In the genomic region with DNA sequence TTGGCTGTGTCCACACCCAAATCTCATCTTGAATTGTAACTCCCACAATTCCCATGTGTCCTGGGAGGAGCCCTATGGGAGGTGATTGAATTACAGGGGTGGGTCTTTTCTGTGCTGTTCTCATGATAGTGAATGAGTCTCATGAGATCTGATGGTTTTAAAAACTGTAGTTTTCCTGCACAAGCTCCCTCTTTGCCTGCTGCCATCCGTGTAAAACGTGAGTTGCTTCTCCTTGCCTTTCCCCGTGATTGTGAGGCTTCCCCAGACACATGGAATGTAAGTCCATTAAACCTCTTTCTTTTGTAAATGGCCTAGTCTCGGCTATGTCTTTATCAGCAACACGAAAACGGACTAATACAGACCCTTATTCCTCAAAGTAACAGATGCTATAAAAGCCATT, we compare ENCODE assay signal across 27 cellular contexts.
"Had no signal": no experiment of that assay in that cellular context is flagged by ENCODE, and none has a peak within 500 bp of the region (broad histone marks: within the 10 kb centered on the region; RNA-seq: fewer than 3 reads in every experiment).

No MANE protein-coding gene starts in this region.

- DNase-seq: activated CD4-positive, alpha-beta T cell treated with anti-CD3 and anti-CD28 coated beads for 1 hour; activated CD4-positive, alpha-beta T cell treated with anti-CD3 and anti-CD28 coated beads for 48 hours; activated CD4-positive, alpha-beta T cell treated with anti-CD3 and anti-CD28 coated beads, Interleukin-2, amount 50 U/mL, for 1 hour; activated CD4-positive, alpha-beta T cell treated with anti-CD3 and anti-CD28 coated beads, Interleukin-2, amount 50 U/mL, for 48 hours; activated CD8-positive, alpha-beta memory T cell treated with anti-CD3 and anti-CD28 coated beads for 24 hours; activated CD8-positive, alpha-beta T cell treated with anti-CD3 and anti-CD28 coated beads for 36 hours; activated effector memory CD4-positive, alpha-beta T cell treated with Interleukin-2 at 50 U/mL for 16 hours; activated gamma-delta T cell treated with Interleukin-2 at 50 U/mL for 16 hours; activated naive CD4-positive, alpha-beta T cell treated with anti-CD3 and anti-CD28 coated beads, Interleukin-2, amount 50 U/mL, for 16 hours; activated naive CD4-positive, alpha-beta T cell treated with Interleukin-2 at 50 U/mL for 16 hours; activated T-cell treated with anti-CD3 and anti-CD28 coated beads, Interleukin-2, amount 50 U/mL, for 4 hours; amniotic stem cell; aorta; body of pancreas; caudate nucleus; cerebellar nuclear complex; colonic mucosa; effector CD8-positive, alpha-beta T cell; esophagus squamous epithelium; foreskin melanocyte; heart right ventricle; T-helper 1 cell; T-helper 2 cell had no signal

- H3K27me3 Mint-ChIP-seq: activated CD8-positive, alpha-beta T cell treated with anti-CD3 and anti-CD28 coated beads for 36 hours; activated naive CD8-positive, alpha-beta T cell; activated T-helper 17 cell treated with anti-CD3 and anti-CD28 coated beads, Interleukin-2, amount 50 U/mL, for 72 hours had no signal

- H3K9me3 ChIP-seq: body of pancreas, colonic mucosa, esophagus squamous epithelium, gastroesophageal sphincter, heart right ventricle had no signal

- H3K4me3 ChIP-seq: body of pancreas, colonic mucosa, esophagus squamous epithelium, gastroesophageal sphincter, heart right ventricle had no signal

- H3K27ac ChIP-seq: body of pancreas, colonic mucosa, epithelial cell of prostate, esophagus squamous epithelium, gastroesophageal sphincter, heart right ventricle had no signal

- H3K36me3 ChIP-seq: colonic mucosa, esophagus squamous epithelium, gastroesophageal sphincter had no signal

- H3K27me3 ChIP-seq: body of pancreas, colonic mucosa, esophagus squamous epithelium had no signal

- H3K4me1 ChIP-seq: body of pancreas, colonic mucosa, esophagus squamous epithelium, gastroesophageal sphincter had no signal

- ATAC-seq: activated CD8-positive, alpha-beta T cell treated with anti-CD3 and anti-CD28 coated beads for 36 hours; activated T-cell treated with anti-CD3 and anti-CD28 coated beads, Interleukin-2, amount 50 U/mL, for 4 hours; activated T-helper 17 cell treated with anti-CD3 and anti-CD28 coated beads, Interleukin-2, amount 50 U/mL, for 72 hours; body of pancreas; gastroesophageal sphincter; heart right ventricle had no signal

- H3K27ac Mint-ChIP-seq: activated CD8-positive, alpha-beta T cell treated with anti-CD3 and anti-CD28 coated beads for 36 hours; activated T-helper 17 cell treated with anti-CD3 and anti-CD28 coated beads, Interleukin-2, amount 50 U/mL, for 72 hours had no signal

- H3K9me3 Mint-ChIP-seq: activated CD8-positive, alpha-beta T cell treated with anti-CD3 and anti-CD28 coated beads for 36 hours; activated T-cell treated with anti-CD3 and anti-CD28 coated beads, Interleukin-2, amount 50 U/mL, for 4 hours; activated T-helper 17 cell treated with anti-CD3 and anti-CD28 coated beads, Interleukin-2, amount 50 U/mL, for 72 hours had no signal

- H3K4me3 Mint-ChIP-seq: activated CD8-positive, alpha-beta T cell treated with anti-CD3 and anti-CD28 coated beads for 36 hours; activated naive CD8-positive, alpha-beta T cell; activated T-cell treated with anti-CD3 and anti-CD28 coated beads, Interleukin-2, amount 50 U/mL, for 4 hours; activated T-helper 17 cell treated with anti-CD3 and anti-CD28 coated beads, Interleukin-2, amount 50 U/mL, for 72 hours had no signal
